9 cellular contexts compared by ENCODE assay signal in genomic region chr15:78914027-78914764, GRCh38. TPM values are rescaled to one million over a fixed set of nuclear protein-coding genes. Genes with fewer than 3 reads are reported as not detected.
DNase-seq lines count a peak whose midpoint lies in the region; ATAC-seq, FAIRE-seq and TF ChIP-seq lines count a peak whose summit lies in the region.
"Had no signal": no experiment of that assay in that cellular context is flagged by ENCODE, and none has a peak within 500 bp of the region (broad histone marks: within the 10 kb centered on the region; RNA-seq: fewer than 3 reads in every experiment).

No MANE protein-coding gene starts in this region.

- H3K27ac Mint-ChIP-seq in GM23338, result peak overlapping the region; percentile 67; the same call in 1 of the 2 replicates
- H3K27ac Mint-ChIP-seq in T-helper 2 cell treated with Interferon-gamma antibody and Interleukin-4, amounts not matched to agents 5 μg/mL and 100 μg/mL, for 36 hours, result no peak overlapping the region

- peak in 1 of 2 donors; percentile 21 for TF ChIP-seq POLR2A in adrenal gland (IDR thresholded peaks at IDR 0.05)
- no peak for TF ChIP-seq POLR2A in erythroblast (IDR thresholded peaks at IDR 0.05; ENCODE audit: low read length)

- H3K9me2 ChIP-seq in GM23338 (ENCODE audit: insufficient read depth), result no peaks in the 10 kb centered on the region
- no peaks in the 10 kb centered on the region for H3K9me2 ChIP-seq in hepatocyte (replicated peaks; ENCODE audit: insufficient read depth)

- WGBS in adrenal gland, 4 donors, result 54 to 60% (median 56%) methylated on average over 7 to 13 of the region's 13 CpGs
- WGBS in hepatocyte (ENCODE audit: low lambda C conversion rate, missing lambda C conversion rate), result 90% methylated on average over 13 of the region's 13 CpGs
- WGBS in small intestine, 3 donors, result 42 to 70% (median 60%) methylated on average over 13 of the region's 13 CpGs

- ATAC-seq in GM23338 (peak; percentile 66), HG03442 (IDR thresholded peaks at IDR 0.05; ENCODE audit: unreplicated experiment) (no peak), HG03139 (IDR thresholded peaks at IDR 0.05; ENCODE audit: unreplicated experiment) (no peak)

- H3K9me3 ChIP-seq in adrenal gland (replicated peaks in 1 of 3) (no peaks in the 10 kb centered on the region), hepatocyte (ENCODE audit: low read depth) (no peaks in the 10 kb centered on the region), small intestine (ENCODE audit: control insufficient read depth, low read depth) (no peaks in the 10 kb centered on the region)
- H3K9me3 ChIP-seq: HAP-1 had no signal

- TF ChIP-seq CTCF in GM23338 (conservative IDR thresholded peaks at IDR 0.05; ENCODE audit: low read depth in 2 of 2), result peak; percentile 57 to 66
- peak; percentile 21 to 63 (median 56) for TF ChIP-seq CTCF in adrenal gland (IDR thresholded peaks at IDR 0.05)
- TF ChIP-seq CTCF in hepatocyte (IDR thresholded peaks at IDR 0.05; ENCODE audit: poor library complexity), result peak; percentile 31

- H3K9me3 Mint-ChIP-seq in GM23338, result no peaks in the 10 kb centered on the region
- H3K9me3 Mint-ChIP-seq in T-helper 2 cell treated with Interferon-gamma antibody and Interleukin-4, amounts not matched to agents 5 μg/mL and 100 μg/mL, for 36 hours, result no peaks in the 10 kb centered on the region

- no peaks in the 10 kb centered on the region for H3F3A ChIP-seq in GM23338 (replicated peaks; ENCODE audit: low read depth)

- peaks cover 21% of the 10 kb centered on the region; the same call in 1 of the 2 replicates for H4K20me1 ChIP-seq in GM23338 (replicated peaks; ENCODE audit: insufficient read depth)
- peaks cover 12% of the 10 kb centered on the region for H4K20me1 ChIP-seq in hepatocyte (ENCODE audit: insufficient read depth, poor library complexity, severe bottlenecking)

- DNase-seq in GM23338 (ENCODE audit: low spot score) (peak; percentile 70), adrenal gland (peak in 6 of 7 donors; percentile 47 to 69 (median 57)), hepatocyte (ENCODE audit: low spot score) (no peak), small intestine (peak; percentile 59), erythroblast (lab: John Stamatoyannopoulos, UW) (no peak)
- no peak for DNase-seq in T-helper 2 cell treated with Interferon-gamma antibody and Interleukin-4, amounts not matched to agents 5 μg/mL and 100 μg/mL, for 36 hours (ENCODE audit: low spot score)

- peaks cover 43% of the 10 kb centered on the region for H3K36me3 Mint-ChIP-seq in GM23338 (ENCODE audit: low read depth)
- peaks cover 42% of the 10 kb centered on the region for H3K36me3 Mint-ChIP-seq in T-helper 2 cell treated with Interferon-gamma antibody and Interleukin-4, amounts not matched to agents 5 μg/mL and 100 μg/mL, for 36 hours (ENCODE audit: low read depth)

- no peak overlapping the region for H3K4me3 Mint-ChIP-seq in GM23338
- no peak overlapping the region for H3K4me3 Mint-ChIP-seq in T-helper 2 cell treated with Interferon-gamma antibody and Interleukin-4, amounts not matched to agents 5 μg/mL and 100 μg/mL, for 36 hours

- H3K4me2 ChIP-seq in GM23338 (no peak overlapping the region), hepatocyte (no peak overlapping the region)

- H3K36me3 ChIP-seq in GM23338 (ENCODE audit: insufficient read depth), result peaks cover 5% of the 10 kb centered on the region
- H3K36me3 ChIP-seq in adrenal gland (replicated peaks in 1 of 2), result peaks cover 0 to 39% of the 10 kb centered on the region in 2 donors
- H3K36me3 ChIP-seq in hepatocyte (replicated peaks; ENCODE audit: insufficient read depth, low read depth), result no peaks in the 10 kb centered on the region
- H3K36me3 ChIP-seq in small intestine (ENCODE audit: control insufficient read depth in 2 of 2, insufficient read depth in 2 of 2, low read length in 2 of 2), result peaks cover 0 to 3% of the 10 kb centered on the region in 2 donors

- H3K79me2 ChIP-seq in GM23338 (replicated peaks; ENCODE audit: insufficient read depth) (peaks cover 25% of the 10 kb centered on the region), hepatocyte (peaks cover 33% of the 10 kb centered on the region)

- H3K27me3 ChIP-seq in GM23338 (ENCODE audit: insufficient read depth) (no peaks in the 10 kb centered on the region), adrenal gland (no peaks in the 10 kb centered on the region), hepatocyte (no peaks in the 10 kb centered on the region), small intestine (ENCODE audit: control insufficient read depth in 2 of 2, insufficient read depth in 2 of 2, low read length in 2 of 2) (no peaks in the 10 kb centered on the region)

- FAIRE-seq in small intestine (lab: Jason Lieb, UNC), result no peak

- H3K4me3 ChIP-seq in GM23338, result no peak overlapping the region
- H3K4me3 ChIP-seq in adrenal gland, result no peak overlapping the region
- H3K4me3 ChIP-seq in hepatocyte, result no peak overlapping the region
- H3K4me3 ChIP-seq in small intestine (ENCODE audit: low read depth in 1 of 2, low read length in 2 of 2), result no peak overlapping the region
- H3K4me3 ChIP-seq: HAP-1 had no signal

- H2AFZ ChIP-seq in GM23338, result no peak overlapping the region
- no peak overlapping the region for H2AFZ ChIP-seq in hepatocyte

- H3K27ac ChIP-seq in GM23338 (ENCODE audit: low read depth) (no peak overlapping the region), adrenal gland (peak overlapping the region in 4 of 5 donors; percentile 34 to 83 (median 62)), hepatocyte (no peak overlapping the region), small intestine (ENCODE audit: low read depth in 1 of 2, low read length in 1 of 2) (no peak overlapping the region)

- intact Hi-C loops in adrenal gland (cut with DNase I), result loop anchor here (5.0 to 10.0 kb wide), 3 partner anchors 63 to 271 kb away; no protein-coding TSS in a partner anchor

- H3K27me3 Mint-ChIP-seq in GM23338 (ENCODE audit: insufficient read depth, low read depth, poor library complexity), result peaks cover 8% of the 10 kb centered on the region
- H3K27me3 Mint-ChIP-seq in T-helper 2 cell treated with Interferon-gamma antibody and Interleukin-4, amounts not matched to agents 5 μg/mL and 100 μg/mL, for 36 hours (ENCODE audit: low read depth), result no peaks in the 10 kb centered on the region

- peaks cover 16% of the 10 kb centered on the region for H3K4me1 Mint-ChIP-seq in GM23338
- peaks cover 18% of the 10 kb centered on the region for H3K4me1 Mint-ChIP-seq in T-helper 2 cell treated with Interferon-gamma antibody and Interleukin-4, amounts not matched to agents 5 μg/mL and 100 μg/mL, for 36 hours (ENCODE audit: low read depth)

- H3K4me1 ChIP-seq in GM23338 (ENCODE audit: insufficient read depth) (peaks cover 3% of the 10 kb centered on the region; the same call in 1 of the 2 replicates), adrenal gland (replicated peaks in 1 of 2) (peaks cover 15 to 51% of the 10 kb centered on the region in 2 donors), hepatocyte (ENCODE audit: insufficient read depth) (peaks cover 6% of the 10 kb centered on the region), small intestine (ENCODE audit: control insufficient read depth in 2 of 2, insufficient read depth in 1 of 2, low read depth in 1 of 2, low read length in 1 of 2) (peaks cover 0 to 2% of the 10 kb centered on the region in 2 donors)
- H3K4me1 ChIP-seq: HAP-1 had no signal

TF ChIP-seq in GM23338, 12 proteins besides CTCF, POLR2A, EP300 and RAD21 (continues in another document):
- TF ChIP-seq JUNB (IDR thresholded peaks at IDR 0.05; ENCODE audit: unreplicated experiment), result no peak
- no peak for TF ChIP-seq ZNF331 (CRISPR knock-in tag; IDR thresholded peaks at IDR 0.05; ENCODE audit: low read depth)
- TF ChIP-seq REST (IDR thresholded peaks at IDR 0.05; ENCODE audit: unreplicated experiment), result no peak
- no peak for TF ChIP-seq EZH2phosphoT487 (IDR thresholded peaks at IDR 0.05; ENCODE audit: unreplicated experiment)

RNA-seq across cellular contexts. Expression of gene CTSH, which starts 30.6 kb away (rescaled TPM):
- total RNA-seq in GM23338 (2014; rRNA removed; shearing (Covaris generic)), result 19.7 and 41.2 TPM in 2 replicates
- polyA plus RNA-seq in GM23338 (2016; fragmentation: Nextera tagmentation; extraction: Ambion mirVana) (18.2 and 19.9 TPM in 2 replicates), adrenal gland (100 to 1,000 TPM in 1 of 3 donors, 10 to 100 TPM in 2; 71.2 to 156 (median 89.7) TPM), hepatocyte (521 and 544 TPM in 2 replicates), small intestine (100 to 1,000 TPM; 116 to 208 (median 126) TPM)
- total RNA-seq in adrenal gland (100 to 1,000 TPM in 7 of 8 donors, 10 to 100 TPM in 1; 74.6 to 303 (median 155) TPM), hepatocyte (610 and 637 TPM in 2 replicates)

RNA-seq across cellular contexts. Expression of gene MORF4L1, which starts 41.5 kb away (rescaled TPM):
- total RNA-seq in GM23338 (2014; rRNA removed; shearing (Covaris generic)), result 491 and 520 TPM in 2 replicates
- polyA plus RNA-seq in GM23338 (2016; fragmentation: Nextera tagmentation; extraction: Ambion mirVana) (571 and 611 TPM in 2 replicates), adrenal gland (100 to 1,000 TPM in 2 of 3 donors, 10 to 100 TPM in 1; 99.8 to 935 (median 228) TPM), hepatocyte (340 and 358 TPM in 2 replicates), small intestine (100 to 1,000 TPM; 157 to 235 (median 213) TPM)
- total RNA-seq in adrenal gland (100 to 1,000 TPM; 190 to 389 (median 342) TPM), hepatocyte (381 and 436 TPM in 2 replicates)

Comparison
In these comparisons a context has a peak if more than half of its experiments do, and no peak if none do; other contexts are left out.
1. DNase-seq: peak in GM23338 (single experiment), adrenal gland (6 of 7) and small intestine (single experiment); none in hepatocyte (single experiment), T-helper 2 cell treated with Interferon-gamma antibody and Interleukin-4, amounts not matched to agents 5 μg/mL and 100 μg/mL, for 36 hours (single experiment) and erythroblast (0 of 2).
2. H3K27ac ChIP-seq: peak in adrenal gland (4 of 5); none in GM23338 (single experiment), hepatocyte (single experiment) and small intestine (0 of 2).
3. Peak in every context shown above with its lines, with median percentiles within 50 percentile points of each other: CTCF ChIP-seq.